30 cellular contexts compared by ENCODE assay signal in genomic region chr1:177600371-177600770, GRCh38.
"Had no signal": no experiment of that assay in that cellular context is flagged by ENCODE, and none has a peak within 500 bp of the region (broad histone marks: within the 10 kb centered on the region; RNA-seq: fewer than 3 reads in every experiment).

No MANE protein-coding gene starts in this region.

- H3K36me3 Mint-ChIP-seq: activated naive CD8-positive, alpha-beta T cell had no signal

- H3K4me3 Mint-ChIP-seq: activated CD4-positive, alpha-beta T cell treated with anti-CD3 and anti-CD28 coated beads, Interleukin-2, amount 10 ng/mL, durations not matched to agents 24 days and 14 days; activated CD8-positive, alpha-beta T cell treated with anti-CD3 and anti-CD28 coated beads for 36 hours; activated naive CD4-positive, alpha-beta T cell treated with anti-CD3 and anti-CD28 coated beads for 36 hours; activated naive CD8-positive, alpha-beta T cell; activated naive CD8-positive, alpha-beta T cell treated with anti-CD3 and anti-CD28 coated beads, Interleukin-2, amount 50 U/mL, for 24 hours; activated T-cell treated with anti-CD3 and anti-CD28 coated beads, Interleukin-2, amount 50 U/mL, for 24 hours; central memory CD8-positive, alpha-beta T cell had no signal

- ATAC-seq: activated CD8-positive, alpha-beta T cell treated with anti-CD3 and anti-CD28 coated beads for 36 hours; activated naive CD8-positive, alpha-beta T cell treated with anti-CD3 and anti-CD28 coated beads, Interleukin-2, amount 50 U/mL, for 24 hours had no signal

- H3K27me3 ChIP-seq: colonic mucosa, MG63 had no signal

- H3K27ac ChIP-seq: cardiac muscle cell, colonic mucosa, PC-9 had no signal

- H3K36me3 ChIP-seq: cardiac muscle cell, colonic mucosa, MG63 had no signal

- H3K4me1 Mint-ChIP-seq: activated CD4-positive, alpha-beta T cell treated with anti-CD3 and anti-CD28 coated beads, Interleukin-2, amount 10 ng/mL, durations not matched to agents 24 days and 14 days; activated naive CD8-positive, alpha-beta T cell treated with anti-CD3 and anti-CD28 coated beads, Interleukin-2, amount 50 U/mL, for 24 hours; central memory CD8-positive, alpha-beta T cell had no signal

- H3K9me3 ChIP-seq: colonic mucosa, MG63 had no signal

- H3K4me3 ChIP-seq: cardiac muscle cell, colonic mucosa, MG63, PC-9 had no signal

- DNase-seq: activated CD4-positive, alpha-beta T cell treated with anti-CD3 and anti-CD28 coated beads, Interleukin-2, amount 10 ng/mL, durations not matched to agents 24 days and 14 days; activated CD4-positive, alpha-beta T cell treated with anti-CD3 and anti-CD28 coated beads, Interleukin-2, amount 50 U/mL, for 4 hours; activated CD8-positive, alpha-beta T cell treated with anti-CD3 and anti-CD28 coated beads for 36 hours; activated gamma-delta T cell treated with Interleukin-2 at 50 U/mL for 16 hours; activated naive CD4-positive, alpha-beta T cell treated with anti-CD3 and anti-CD28 coated beads for 36 hours; activated naive CD8-positive, alpha-beta T cell treated with anti-CD3 and anti-CD28 coated beads, Interleukin-2, amount 50 U/mL, for 24 hours; activated T-cell treated with anti-CD3 and anti-CD28 coated beads, Interleukin-2, amount 50 U/mL, for 24 hours; colonic mucosa; Kasumi-1; KBM-7; MG63; NCI-H1048; NCI-H1417; NCI-H146; NCI-H187; NCI-H2107; NCI-H446; NCI-H510A treated with DMSO at 0.1 percent for 48 hours; NCI-H526 treated with DMSO at 0.1 percent for 48 hours; NCI-H774; PC-9; Right ventricle myocardium superior; SW 1271; T-helper 1 cell; T-helper 2 cell; T-helper 9 cell had no signal

- H3K27ac Mint-ChIP-seq: activated CD4-positive, alpha-beta T cell treated with anti-CD3 and anti-CD28 coated beads, Interleukin-2, amount 10 ng/mL, durations not matched to agents 24 days and 14 days; activated CD8-positive, alpha-beta T cell treated with anti-CD3 and anti-CD28 coated beads for 36 hours; activated naive CD4-positive, alpha-beta T cell treated with anti-CD3 and anti-CD28 coated beads for 36 hours; activated naive CD8-positive, alpha-beta T cell; activated naive CD8-positive, alpha-beta T cell treated with anti-CD3 and anti-CD28 coated beads, Interleukin-2, amount 50 U/mL, for 24 hours; activated T-cell treated with anti-CD3 and anti-CD28 coated beads, Interleukin-2, amount 50 U/mL, for 24 hours; activated T-helper 2 cell treated with anti-CD3 and anti-CD28 coated beads, Interferon-gamma antibody, Interleukin-2, Interleukin-4, amounts not matched to agents 10 μg/mL and 5 μg/mL and 100 μg/mL, durations not matched to agents 14 hours and 24 hours and 36 hours had no signal

- H3K4me1 ChIP-seq: colonic mucosa had no signal

- H3K27me3 Mint-ChIP-seq: activated CD4-positive, alpha-beta T cell treated with anti-CD3 and anti-CD28 coated beads, Interleukin-2, amount 10 ng/mL, durations not matched to agents 24 days and 14 days; activated CD8-positive, alpha-beta T cell treated with anti-CD3 and anti-CD28 coated beads for 36 hours; activated naive CD8-positive, alpha-beta T cell; activated naive CD8-positive, alpha-beta T cell treated with anti-CD3 and anti-CD28 coated beads, Interleukin-2, amount 50 U/mL, for 24 hours; activated T-cell treated with anti-CD3 and anti-CD28 coated beads, Interleukin-2, amount 50 U/mL, for 24 hours; central memory CD8-positive, alpha-beta T cell had no signal
